ENCODE assay signal across 9 cellular contexts in the genomic region with DNA sequence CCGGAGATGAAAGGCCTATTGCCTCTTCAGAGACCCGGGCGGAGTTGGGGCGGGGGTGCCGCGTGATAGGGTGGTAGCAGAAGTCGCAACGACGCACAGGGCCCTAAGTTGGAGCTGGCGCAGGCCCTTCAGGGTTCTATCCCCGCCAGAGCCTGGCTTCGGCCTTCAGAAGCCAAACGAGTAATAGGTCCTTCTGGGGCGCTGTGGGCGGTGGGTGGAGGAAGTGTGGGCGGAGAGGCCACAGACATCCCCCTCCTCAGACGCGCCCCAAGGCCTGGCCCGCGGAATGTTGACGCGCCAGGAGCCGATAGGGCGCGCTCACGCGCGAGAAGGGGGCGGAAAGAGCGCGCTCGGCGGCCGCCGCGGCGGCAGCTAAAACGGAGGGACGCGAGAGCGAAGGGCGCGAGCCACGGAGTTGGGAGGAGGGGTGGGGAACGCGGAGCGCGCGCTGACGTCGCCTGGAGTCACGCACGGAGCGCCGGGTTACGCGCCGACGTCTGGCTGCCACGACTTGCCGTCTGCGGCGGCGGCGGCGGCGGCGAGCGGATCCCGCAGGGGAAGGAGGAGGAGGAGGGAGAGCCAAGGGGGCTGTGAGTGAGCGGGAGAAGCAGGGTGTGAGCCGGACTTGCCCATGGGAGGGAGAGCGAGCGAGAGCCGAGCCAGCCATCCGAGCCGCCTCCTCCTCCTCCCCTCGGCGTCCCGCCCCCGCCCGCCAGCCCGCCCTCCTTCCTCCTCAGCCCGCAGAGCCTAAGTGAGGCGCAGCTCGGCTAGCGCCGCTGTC. TPM values are rescaled to one million over a fixed set of nuclear protein-coding genes. Genes with fewer than 3 reads are reported as not detected.
A peak's percentile ranks its signal among the peaks of the same experiment; 100 is the strongest.
DNase-seq lines count a peak whose midpoint lies in the region; ATAC-seq, FAIRE-seq and TF ChIP-seq lines count a peak whose summit lies in the region.
"Had no signal": no experiment of that assay in that cellular context is flagged by ENCODE, and none has a peak within 500 bp of the region (broad histone marks: within the 10 kb centered on the region; RNA-seq: fewer than 3 reads in every experiment).

No MANE protein-coding gene starts in this region.

- H3K9ac ChIP-seq in kidney (ENCODE audit: low read length in 2 of 2): peak overlapping the region; percentile 97 to 98

- H3K27ac Mint-ChIP-seq in central memory CD8-positive, alpha-beta T cell (ENCODE audit: low read depth): peak overlapping the region; percentile 96

- DNase-seq in AG09309 (ENCODE audit: low read depth): peak; percentile 67
- peak; percentile 93 for DNase-seq in NCI-H226
- DNase-seq in activated CD4-positive, CD25-positive, alpha-beta regulatory T cell treated with anti-CD3 and anti-CD28 coated beads, Interleukin-2, amount 50 U/mL, for 16 hours (ENCODE audit: low read depth, low spot score): peak; percentile 80
- DNase-seq in central memory CD8-positive, alpha-beta T cell (ENCODE audit: low spot score in 2 of 2): peak; percentile 87 to 91
- DNase-seq in kidney: peak; percentile 99
- DNase-seq in stimulated activated CD4-positive, alpha-beta T cell treated with anti-CD3 and anti-CD28 coated beads, Interleukin-15, amount 100 ng/mL, for 1 hour (ENCODE audit: low read depth in 1 of 2, low spot score in 1 of 2): peak; percentile 84 to 88

- H3K4me1 Mint-ChIP-seq in central memory CD8-positive, alpha-beta T cell: peaks cover 32% of the 10 kb centered on the region

- H3K4me3 ChIP-seq in AG09309 (ENCODE audit: control insufficient read depth, low read depth, low read length) (peak overlapping the region; percentile 83), kidney (ENCODE audit: low read length in 2 of 2) (peak overlapping the region; percentile 74 to 86)

- H3K9me3 Mint-ChIP-seq in central memory CD8-positive, alpha-beta T cell: no peaks in the 10 kb centered on the region

- no peaks in the 10 kb centered on the region for H3K36me3 ChIP-seq in kidney (ENCODE audit: control insufficient read depth in 1 of 2, insufficient read depth in 2 of 2, low read length in 2 of 2)

- H3K27me3 Mint-ChIP-seq in central memory CD8-positive, alpha-beta T cell: no peaks in the 10 kb centered on the region

- ATAC-seq in GM18873 (IDR thresholded peaks at IDR 0.05; ENCODE audit: low FRiP score, unreplicated experiment): peak; percentile 75
- peak; percentile 88 for ATAC-seq in HG03135 (IDR thresholded peaks at IDR 0.05; ENCODE audit: unreplicated experiment)
- ATAC-seq in central memory CD8-positive, alpha-beta T cell (replicated peaks; ENCODE audit: extremely low read depth, poor library complexity, severe bottlenecking): peak; percentile 88

- H3K4me3 Mint-ChIP-seq in central memory CD8-positive, alpha-beta T cell: peak overlapping the region; percentile 99

- no peak for TF ChIP-seq CTCF in AG09309 (IDR thresholded peaks at IDR 0.05; ENCODE audit: control insufficient read depth, insufficient read depth, low read depth, low read length, missing control alignments)
- TF ChIP-seq CTCF in kidney (IDR thresholded peaks at IDR 0.05; ENCODE audit: borderline replicate concordance, extremely low read depth, insufficient read depth): peak; percentile 34

- peak overlapping the region; percentile 99 to 100 for H3K27ac ChIP-seq in kidney (ENCODE audit: low read depth in 2 of 2, low read length in 2 of 2)

- no peaks in the 10 kb centered on the region for H3K9me3 ChIP-seq in kidney (ENCODE audit: control insufficient read depth in 1 of 2, low read length in 2 of 2)

- peaks cover 13% of the 10 kb centered on the region for H3K36me3 Mint-ChIP-seq in central memory CD8-positive, alpha-beta T cell (ENCODE audit: insufficient read depth)

- peaks cover 9 to 25% of the 10 kb centered on the region in 2 donors for H3K4me1 ChIP-seq in kidney (ENCODE audit: control insufficient read depth in 1 of 2, insufficient read depth in 1 of 2, low read depth in 1 of 2, low read length in 2 of 2)

- intact Hi-C loops in kidney (cut with DNase I): no loop called here

- FAIRE-seq in kidney (lab: Jason Lieb, UNC): no peak
- FAIRE-seq: TTC549 had no signal

RNA-seq across cellular contexts. Expression of gene PURA, which starts 6.4 kb away (rescaled TPM):
- 31.6 TPM for total RNA-seq in kidney
- polyA plus RNA-seq in kidney (ENCODE audit: insufficient read depth, low read depth, low replicate concordance): 4.7 TPM

RNA-seq across cellular contexts. Expression of gene IGIP, which starts 18.2 kb away (rescaled TPM):
- 15.5 TPM for total RNA-seq in kidney
- 13.2 TPM for polyA plus RNA-seq in kidney (ENCODE audit: insufficient read depth, low read depth, low replicate concordance)

Comparison
In these comparisons a context has a peak if more than half of its experiments do, and no peak if none do; other contexts are left out.
1. Peak in every context shown above with its lines: DNase-seq, ATAC-seq, H3K4me3 ChIP-seq and H3K27ac ChIP-seq.